Comparison of ENCODE assay signal across 29 cellular contexts in genomic region chr4:123345924-123346300, GRCh38. TPM values are rescaled to one million over a fixed set of nuclear protein-coding genes. Genes with fewer than 3 reads are reported as not detected.
DNase-seq lines count a peak whose midpoint lies in the region; ATAC-seq and TF ChIP-seq lines count a peak whose summit lies in the region.
"Had no signal": no experiment of that assay in that cellular context is flagged by ENCODE, and none has a peak within 500 bp of the region (broad histone marks: within the 10 kb centered on the region; RNA-seq: fewer than 3 reads in every experiment).

No MANE protein-coding gene starts in this region.

- TF ChIP-seq CTCF in brain (conservative IDR thresholded peaks at IDR 0.05), result no peak

- H3K4me1 Mint-ChIP-seq in brain, result peaks cover 30% of the 10 kb centered on the region
- H3K4me1 Mint-ChIP-seq: activated B cell treated with CpG ODN at 0.5 μM for 24 hours; activated naive CD8-positive, alpha-beta T cell treated with anti-CD3 and anti-CD28 coated beads for 36 hours; CD4-positive, CD25-positive, alpha-beta regulatory T cell had no signal

- H3K27ac Mint-ChIP-seq in brain, result peak overlapping the region in 3 of 5 experiments; percentile 45 to 88 (median 79)
- H3K27ac Mint-ChIP-seq: activated B cell treated with CpG ODN at 0.5 μM for 24 hours; activated CD8-positive, alpha-beta memory T cell treated with anti-CD3 and anti-CD28 coated beads, Interleukin-2, amount 10 ng/mL, durations not matched to agents 7 days and 5 days; activated naive CD8-positive, alpha-beta T cell treated with anti-CD3 and anti-CD28 coated beads for 36 hours; CD4-positive, CD25-positive, alpha-beta regulatory T cell; mesothelial cell of epicardium; natural killer cell had no signal

- peak overlapping the region in 9 of 11 experiments; percentile 12 to 67 (median 45); a peak in 16 of 22 replicates for H3K4me2 ChIP-seq in BLaER1 treated with 17β-estradiol and CSF1 and Interleukin-3, amounts not matched to agents 10 nM and 100 nM

- H2AFZ ChIP-seq in neuron (ENCODE audit: low read depth, low read length), result peak overlapping the region; percentile 14

- peak overlapping the region in 3 of 5 experiments; percentile 19 to 53 (median 39) for H3K4me3 Mint-ChIP-seq in brain
- H3K4me3 Mint-ChIP-seq: activated B cell treated with CpG ODN at 0.5 μM for 24 hours; activated CD8-positive, alpha-beta memory T cell treated with anti-CD3 and anti-CD28 coated beads, Interleukin-2, amount 10 ng/mL, durations not matched to agents 7 days and 5 days; activated naive CD8-positive, alpha-beta T cell treated with anti-CD3 and anti-CD28 coated beads for 36 hours; activated T-cell treated with anti-CD3 and anti-CD28 coated beads, Interleukin-2, amount 50 U/mL, for 4 hours; CD4-positive, CD25-positive, alpha-beta regulatory T cell; mesothelial cell of epicardium; natural killer cell had no signal

- no peaks in the 10 kb centered on the region for H3K36me3 Mint-ChIP-seq in brain
- H3K36me3 Mint-ChIP-seq: activated CD8-positive, alpha-beta memory T cell treated with anti-CD3 and anti-CD28 coated beads, Interleukin-2, amount 10 ng/mL, durations not matched to agents 7 days and 5 days; activated naive CD8-positive, alpha-beta T cell treated with anti-CD3 and anti-CD28 coated beads for 36 hours; CD4-positive, CD25-positive, alpha-beta regulatory T cell; mesothelial cell of epicardium; natural killer cell had no signal

- H3K27ac ChIP-seq in BLaER1 treated with 17β-estradiol and CSF1 and Interleukin-3, amounts not matched to agents 10 nM and 100 nM, result no peak overlapping the region
- H3K27ac ChIP-seq: colonic mucosa, SK-N-MC, upper lobe of right lung had no signal

- peak; percentile 8 for ATAC-seq in HG03432 (IDR thresholded peaks at IDR 0.05; ENCODE audit: unreplicated experiment)
- ATAC-seq: activated CD8-positive, alpha-beta memory T cell treated with anti-CD3 and anti-CD28 coated beads, Interleukin-2, amount 10 ng/mL, durations not matched to agents 7 days and 5 days; activated T-cell treated with anti-CD3 and anti-CD28 coated beads, Interleukin-2, amount 50 U/mL, for 4 hours; natural killer cell; upper lobe of right lung had no signal

- H3K9ac ChIP-seq in BLaER1 treated with 17β-estradiol and CSF1 and Interleukin-3, amounts not matched to agents 10 nM and 100 nM, result no peak overlapping the region

- peaks cover 0 to 2% (median 0%) of the 10 kb centered on the region in 5 experiments for H3K9me3 Mint-ChIP-seq in brain
- H3K9me3 Mint-ChIP-seq: activated B cell treated with CpG ODN at 0.5 μM for 24 hours; activated naive CD8-positive, alpha-beta T cell treated with anti-CD3 and anti-CD28 coated beads for 36 hours; activated T-cell treated with anti-CD3 and anti-CD28 coated beads, Interleukin-2, amount 50 U/mL, for 4 hours; mesothelial cell of epicardium; natural killer cell had no signal

- peaks cover 8% of the 10 kb centered on the region for H3K27me3 Mint-ChIP-seq in brain
- H3K27me3 Mint-ChIP-seq: activated B cell treated with CpG ODN at 0.5 μM for 24 hours; CD4-positive, CD25-positive, alpha-beta regulatory T cell had no signal

- peaks cover 0 to 5% (median 0%) of the 10 kb centered on the region in 11 experiments; a peak in 2 of 22 replicates for H3K9me3 ChIP-seq in BLaER1 treated with 17β-estradiol and CSF1 and Interleukin-3, amounts not matched to agents 10 nM and 100 nM (replicated peaks in 1 of 11)
- H3K9me3 ChIP-seq in neuron (ENCODE audit: low read length), result no peaks in the 10 kb centered on the region
- H3K9me3 ChIP-seq: colonic mucosa, upper lobe of right lung had no signal

- no peaks in the 10 kb centered on the region for H4K20me1 ChIP-seq in BLaER1 treated with 17β-estradiol and CSF1 and Interleukin-3, amounts not matched to agents 10 nM and 100 nM

- H3K4me1 ChIP-seq in BLaER1 treated with 17β-estradiol and CSF1 and Interleukin-3, amounts not matched to agents 10 nM and 100 nM, result peaks cover 9 to 34% (median 27%) of the 10 kb centered on the region in 10 experiments; a peak in 19 of 20 replicates
- H3K4me1 ChIP-seq in neuron (ENCODE audit: insufficient read depth, low read length), result peaks cover 31% of the 10 kb centered on the region
- H3K4me1 ChIP-seq: colonic mucosa, upper lobe of right lung had no signal

- no peak overlapping the region for H3K4me3 ChIP-seq in BLaER1 treated with 17β-estradiol and CSF1 and Interleukin-3, amounts not matched to agents 10 nM and 100 nM
- no peak overlapping the region for H3K4me3 ChIP-seq in neuron (ENCODE audit: low read length)
- H3K4me3 ChIP-seq: colonic mucosa, SK-N-MC, upper lobe of right lung had no signal

- no peaks in the 10 kb centered on the region for H3K27me3 ChIP-seq in BLaER1 treated with 17β-estradiol and CSF1 and Interleukin-3, amounts not matched to agents 10 nM and 100 nM
- no peaks in the 10 kb centered on the region for H3K27me3 ChIP-seq in neuron (ENCODE audit: insufficient read depth, low read length)
- H3K27me3 ChIP-seq: colonic mucosa, upper lobe of right lung had no signal

- DNase-seq in NCI-H2227 (lab: John Stamatoyannopoulos, UW; ENCODE audit: unreplicated experiment), result no peak
- no peak for DNase-seq in NCI-H1436 treated with DMSO at 0.1 percent for 48 hours (lab: John Stamatoyannopoulos, UW)
- DNase-seq in NCI-H82 (lab: John Stamatoyannopoulos, UW), result no peak
- DNase-seq in cerebellar cortex (ENCODE audit: low spot score), result no peak
- DNase-seq: activated B cell treated with CpG ODN at 0.5 μM for 24 hours; activated CD4-positive, alpha-beta T cell treated with anti-CD3 and anti-CD28 coated beads, Interleukin-2, amount 50 U/mL, for 1 hour; activated CD8-positive, alpha-beta memory T cell treated with anti-CD3 and anti-CD28 coated beads, Interleukin-2, amount 10 ng/mL, durations not matched to agents 7 days and 5 days; activated gamma-delta T cell; activated naive CD8-positive, alpha-beta T cell treated with anti-CD3 and anti-CD28 coated beads for 36 hours; activated T-cell treated with anti-CD3 and anti-CD28 coated beads, Interleukin-2, amount 50 U/mL, for 4 hours; aorta; CD4-positive, CD25-positive, alpha-beta regulatory T cell; colonic mucosa; DMS79 treated with DMSO at 0.1 percent for 48 hours; effector CD8-positive, alpha-beta T cell; GDM1; natural killer cell; NCI-H1694; NCI-H446 treated with DMSO at 0.1 percent for 48 hours; NCI-H774; stimulated activated CD4-positive, alpha-beta T cell treated with anti-CD3 and anti-CD28 coated beads, Interleukin-1b, Interleukin-23, amount 100 ng/mL, for 48 hours; stimulated activated naive CD4-positive, alpha-beta T cell treated with Interleukin-2 at 50 U/mL for 16 hours; upper lobe of right lung had no signal

- no peaks in the 10 kb centered on the region for H3K36me3 ChIP-seq in BLaER1 treated with 17β-estradiol and CSF1 and Interleukin-3, amounts not matched to agents 10 nM and 100 nM
- no peaks in the 10 kb centered on the region for H3K36me3 ChIP-seq in neuron (ENCODE audit: insufficient read depth, low read length)
- H3K36me3 ChIP-seq: colonic mucosa, upper lobe of right lung had no signal

RNA-seq across cellular contexts. Expression of gene SPRY1, which starts 50.7 kb away (rescaled TPM):
- 19.7 TPM for polyA plus RNA-seq in brain (ENCODE audit: insufficient read depth, low read depth, low replicate concordance)
